Comparison of ENCODE assay signal across 13 cellular contexts in the genomic region with DNA sequence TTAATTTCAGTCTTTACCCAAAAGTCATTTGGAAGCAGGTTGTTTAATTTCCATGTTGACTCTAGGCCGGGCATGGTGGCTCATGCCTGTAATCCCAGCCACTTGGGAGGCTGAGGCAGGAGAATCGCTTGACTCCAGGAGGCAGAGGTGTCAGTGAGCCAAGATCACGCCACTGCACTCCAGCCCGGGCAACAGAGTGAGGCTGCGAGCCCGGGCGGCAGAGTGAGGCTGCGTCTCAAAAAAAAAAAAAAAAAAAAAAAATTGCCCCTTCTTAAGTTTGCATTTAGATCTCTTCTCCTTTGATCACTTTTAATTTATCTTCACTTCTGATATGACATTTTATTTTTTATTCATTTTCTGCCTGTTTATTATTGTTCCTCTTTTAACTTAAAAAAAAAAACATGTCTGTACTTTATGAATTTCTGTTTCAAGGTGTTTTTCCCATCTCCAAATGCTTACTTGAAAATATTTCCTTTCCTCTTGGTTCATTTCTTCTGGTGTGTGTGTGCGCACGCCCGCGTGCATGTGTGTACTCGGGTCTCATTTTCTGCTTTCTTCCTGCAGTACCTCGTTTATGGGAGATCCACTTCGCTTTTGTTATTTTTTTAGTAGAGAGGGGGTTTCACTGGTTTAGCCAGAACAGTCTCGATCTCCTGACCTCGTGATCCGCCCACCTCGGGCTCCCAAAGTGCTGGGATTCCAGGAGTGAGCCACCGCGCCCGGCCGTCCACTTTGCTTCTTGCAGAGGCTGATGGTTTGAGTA. TPM values are rescaled to one million over a fixed set of nuclear protein-coding genes. Genes with fewer than 3 reads are reported as not detected.
DNase-seq lines count a peak whose midpoint lies in the region; ATAC-seq and TF ChIP-seq lines count a peak whose summit lies in the region.
"Not testable (repeated sequence)": the region's sequence is repeated elsewhere in the genome, so short reads cannot be mapped to it uniquely, and the experiment has no call there.
"Had no signal": no experiment of that assay in that cellular context is flagged by ENCODE, and none has a peak within 500 bp of the region (broad histone marks: within the 10 kb centered on the region; RNA-seq: fewer than 3 reads in every experiment).

No MANE protein-coding gene starts in this region.

- WGBS in thyroid gland, 2 donors = 22 to 23% methylated on average over 22 to 23 of the region's 23 CpGs

- not testable (repeated sequence) for H4K20me1 ChIP-seq in BLaER1

- H3K4me3 Mint-ChIP-seq in HFFc6; activated naive CD8-positive, alpha-beta T cell treated with anti-CD3 and anti-CD28 coated beads for 36 hours: not testable (repeated sequence)

- TF ChIP-seq CTCF in HFFc6 (IDR thresholded peaks at IDR 0.05) (peak; percentile 23), lower lobe of right lung (IDR thresholded peaks at IDR 0.05) (peak; percentile 19)
- not testable (repeated sequence) for TF ChIP-seq CTCF in thyroid gland (IDR thresholded peaks at IDR 0.05)

- not testable (repeated sequence) for H3K27ac ChIP-seq in BLaER1, lower lobe of right lung, thyroid gland

- not testable (repeated sequence) for H3K9ac ChIP-seq in BLaER1

- not testable (repeated sequence) for H3K9me3 ChIP-seq in BLaER1, lower lobe of right lung, thyroid gland

- TF ChIP-seq POLR2A in thyroid gland (IDR thresholded peaks at IDR 0.05) = peak in 1 of 2 donors; percentile 34

- not testable (repeated sequence) for H3K4me1 ChIP-seq in BLaER1, lower lobe of right lung, thyroid gland

- not testable (repeated sequence) for H3K4me3 ChIP-seq in BLaER1; lower lobe of right lung; thyroid gland (replicated peaks in 1 of 3)

- DNase-seq in HFFc6 = peak; percentile 54
- peak; percentile 54 for DNase-seq in SK-MEL-5 (ENCODE audit: low read depth, low spot score)
- DNase-seq in activated naive CD8-positive, alpha-beta T cell treated with anti-CD3 and anti-CD28 coated beads for 36 hours = peak; percentile 12
- DNase-seq in head of caudate nucleus = peak in 38 of 42 donors; percentile 9 to 74 (median 42)
- peak; percentile 62 for DNase-seq in lower lobe of right lung
- peak; percentile 6 to 93 (median 40) for DNase-seq in posterior cingulate gyrus
- peak; percentile 50 to 53 for DNase-seq in thyroid gland

- peak overlapping the region; percentile 45; the same call in 1 of the 2 replicates for H3K4me2 ChIP-seq in BLaER1

- in situ Hi-C loops in SK-MEL-5 (cut with HindIII; ENCODE audit: low pct_unique_long_range_greater_than_20kb, low sequenced_read_pairs) = not testable (repeated sequence)

- H3K9me3 Mint-ChIP-seq in HFFc6; activated naive CD8-positive, alpha-beta T cell treated with anti-CD3 and anti-CD28 coated beads for 36 hours: not testable (repeated sequence)

- H3K36me3 ChIP-seq in BLaER1, lower lobe of right lung, thyroid gland: not testable (repeated sequence)

- intact Hi-C loops in head of caudate nucleus (cut with DNase I); lower lobe of right lung (cut with DNase I); posterior cingulate gyrus (cut with DNase I); thyroid gland (cut with DNase I): not testable (repeated sequence)

- peak in 1 of 2 donors; percentile 59 for ATAC-seq in lower lobe of right lung

- not testable (repeated sequence) for H3K27me3 ChIP-seq in BLaER1, thyroid gland
- peaks cover 21% of the 10 kb centered on the region for H3K27me3 ChIP-seq in lower lobe of right lung (ENCODE audit: low read depth)

- not testable (repeated sequence) for H3K27me3 Mint-ChIP-seq in HFFc6 (ENCODE audit: insufficient read depth); activated naive CD8-positive, alpha-beta T cell treated with anti-CD3 and anti-CD28 coated beads for 36 hours

- not testable (repeated sequence) for H3K36me3 Mint-ChIP-seq in HFFc6 (ENCODE audit: low read depth); activated naive CD8-positive, alpha-beta T cell treated with anti-CD3 and anti-CD28 coated beads for 36 hours

- H3K27ac Mint-ChIP-seq in HFFc6; activated naive CD8-positive, alpha-beta T cell treated with anti-CD3 and anti-CD28 coated beads for 36 hours: not testable (repeated sequence)

- H3K4me1 Mint-ChIP-seq in HFFc6 (ENCODE audit: low read depth); activated naive CD8-positive, alpha-beta T cell treated with anti-CD3 and anti-CD28 coated beads for 36 hours: not testable (repeated sequence)

RNA-seq across cellular contexts. Expression of a gene that starts 26.3 kb away (rescaled TPM):
- not detected for total RNA-seq in HFFc6 (2021; fragmentation: NEBNext Ultra II Directional; extraction: Animal tissue kit (Norgen Biotek cat#: 25700))
- not detected in 2 replicates for total RNA-seq in SK-MEL-5 (2014; rRNA removed; shearing (Covaris generic))
- not detected in 2 replicates for polyA plus RNA-seq in SK-MEL-5 (2015; cell fraction: cytosol; rRNA removed)
- not detected in 2 replicates for polyA plus RNA-seq in SK-MEL-5 (2015; cell fraction: nucleus; rRNA removed)
- not detected for total RNA-seq in activated naive CD8-positive, alpha-beta T cell treated with anti-CD3 and anti-CD28 coated beads for 36 hours
- not detected for total RNA-seq in lower lobe of right lung
- total RNA-seq in thyroid gland = not detected
- total RNA-seq: HT1080, MCF 10A, mononuclear cell, occipital lobe, tibial nerve had no signal

Comparison
In these comparisons a context has a peak if more than half of its experiments do, and no peak if none do; other contexts are left out.
1. DNase-seq: peak in every context shown above with its lines; median percentile 62 in lower lobe of right lung; 54 in HFFc6; 54 in SK-MEL-5; 52 in thyroid gland; 42 in head of caudate nucleus; 40 in posterior cingulate gyrus; 12 in activated naive CD8-positive, alpha-beta T cell treated with anti-CD3 and anti-CD28 coated beads for 36 hours.